13 cellular contexts compared by ENCODE assay signal in genomic region chr5:157217289-157218024, GRCh38. TPM values are rescaled to one million over a fixed set of nuclear protein-coding genes. Genes with fewer than 3 reads are reported as not detected.
DNase-seq lines count a peak whose midpoint lies in the region; ATAC-seq and TF ChIP-seq lines count a peak whose summit lies in the region.
"Had no signal": no experiment of that assay in that cellular context is flagged by ENCODE, and none has a peak within 500 bp of the region (broad histone marks: within the 10 kb centered on the region; RNA-seq: fewer than 3 reads in every experiment).

No MANE protein-coding gene starts in this region.

- intact Hi-C loops in A673 (cut with micrococcal nuclease; ENCODE audit: unreplicated experiment) = no loop called here
- intact Hi-C loops in natural killer cell (cut with micrococcal nuclease) = no loop called here

- TF ChIP-seq CTCF in A673 (conservative IDR thresholded peaks at IDR 0.05; ENCODE audit: low read depth, low read length) = no peak
- TF ChIP-seq CTCF in natural killer cell (IDR thresholded peaks at IDR 0.05) = no peak

- H3K27ac Mint-ChIP-seq in T-cell (peak overlapping the region; percentile 94 to 97), natural killer cell (peak overlapping the region; percentile 86 to 92)
- H3K27ac Mint-ChIP-seq in activated T-helper 17 cell treated with anti-CD3 and anti-CD28 coated beads, Interleukin-2, amount 50 U/mL, for 72 hours = peak overlapping the region; percentile 94
- H3K27ac Mint-ChIP-seq: HFFc6, progenitor cell of endocrine pancreas had no signal

- H3K27ac ChIP-seq in A673 (ENCODE audit: low read depth, low read length, poor library complexity, severe bottlenecking) = no peak overlapping the region
- H3K27ac ChIP-seq: breast epithelium, left lung, VCaP had no signal

- H3K27me3 Mint-ChIP-seq in T-cell = no peaks in the 10 kb centered on the region
- H3K27me3 Mint-ChIP-seq in activated T-helper 17 cell treated with anti-CD3 and anti-CD28 coated beads, Interleukin-2, amount 50 U/mL, for 72 hours = no peaks in the 10 kb centered on the region
- no peaks in the 10 kb centered on the region for H3K27me3 Mint-ChIP-seq in natural killer cell (ENCODE audit: low read depth in 2 of 2)

- no TSS peak for BruUV-seq in A673 (replicated peaks; lab: Mats Ljungman, UMichigan)

- H3K27me3 ChIP-seq in A673 (replicated peaks; ENCODE audit: insufficient read depth, low read depth, low read length, poor library complexity) = no peaks in the 10 kb centered on the region
- H3K27me3 ChIP-seq in MG63 = no peaks in the 10 kb centered on the region; the same call in 1 of the 2 replicates
- H3K27me3 ChIP-seq: breast epithelium, left lung had no signal

- H3K4me3 Mint-ChIP-seq in T-cell (peak overlapping the region; percentile 60 to 72 (median 64)), natural killer cell (peak overlapping the region; percentile 56)
- peak overlapping the region; percentile 74 for H3K4me3 Mint-ChIP-seq in activated T-helper 17 cell treated with anti-CD3 and anti-CD28 coated beads, Interleukin-2, amount 50 U/mL, for 72 hours
- H3K4me3 Mint-ChIP-seq: HFFc6 had no signal

- no peak overlapping the region for H3K4me3 ChIP-seq in A673 (ENCODE audit: low read depth, low read length, poor library complexity, severe bottlenecking)
- no peak overlapping the region for H3K4me3 ChIP-seq in MG63
- H3K4me3 ChIP-seq: breast epithelium, left lung had no signal

- ATAC-seq in T-cell (replicated peaks in 1 of 4) (peak; percentile 38 to 58 (median 47)), natural killer cell (no peak), GM21786 (IDR thresholded peaks at IDR 0.05; ENCODE audit: unreplicated experiment) (no peak)
- peak; percentile 7 for ATAC-seq in activated T-helper 17 cell treated with anti-CD3 and anti-CD28 coated beads, Interleukin-2, amount 50 U/mL, for 72 hours (replicated peaks)
- ATAC-seq: left lung had no signal

- peaks cover 86% of the 10 kb centered on the region for H3K36me3 Mint-ChIP-seq in T-cell
- H3K36me3 Mint-ChIP-seq in activated T-helper 17 cell treated with anti-CD3 and anti-CD28 coated beads, Interleukin-2, amount 50 U/mL, for 72 hours (ENCODE audit: low read depth) = peaks cover 100% of the 10 kb centered on the region
- H3K36me3 Mint-ChIP-seq in natural killer cell = peaks cover 31% of the 10 kb centered on the region

- CTCF ChIA-PET in A673 (lab: Charles Lee) = interaction anchor here (0.6 kb wide), 1 partner anchor 121 kb away, joined by 5 read pairs; no protein-coding TSS in a partner anchor
- CTCF ChIA-PET in T-cell (lab: Charles Lee) = interaction anchor here (0.6 to 2.8 kb wide), 8 partner anchors 14 to 506 kb away, joined by 3 to 8 read pairs (median 4); partner anchors contain the start of gene MED7 (in 1 of the 2)

- H3K9me3 ChIP-seq in A673 (ENCODE audit: low read depth, low read length, poor library complexity, severe bottlenecking) (no peaks in the 10 kb centered on the region), MG63 (no peaks in the 10 kb centered on the region)
- H3K9me3 ChIP-seq: breast epithelium, left lung had no signal

- DNase-seq in A673 (ENCODE audit: low spot score) (peak; percentile 1), T-cell (peak in 18 of 34 experiments; percentile 5 to 64 (median 34)), natural killer cell (no peak), MG63 (no peak), HK-2 (ENCODE audit: unreplicated experiment) (no peak), NCI-H1105 (lab: John Stamatoyannopoulos, UW) (no peak)
- DNase-seq: HFFc6, left lung had no signal

- H3K4me1 Mint-ChIP-seq in T-cell = peaks cover 95 to 99% (median 97%) of the 10 kb centered on the region in 3 donors
- H3K4me1 Mint-ChIP-seq in activated T-helper 17 cell treated with anti-CD3 and anti-CD28 coated beads, Interleukin-2, amount 50 U/mL, for 72 hours = peaks cover 80% of the 10 kb centered on the region
- H3K4me1 Mint-ChIP-seq in natural killer cell = peaks cover 80 to 82% of the 10 kb centered on the region in 2 donors

- H3K4me1 ChIP-seq in A673 (ENCODE audit: insufficient read depth, low read length, poor library complexity, severe bottlenecking) = no peaks in the 10 kb centered on the region
- H3K4me1 ChIP-seq: breast epithelium, left lung had no signal

- H3K9me3 Mint-ChIP-seq in T-cell = no peaks in the 10 kb centered on the region
- no peaks in the 10 kb centered on the region for H3K9me3 Mint-ChIP-seq in activated T-helper 17 cell treated with anti-CD3 and anti-CD28 coated beads, Interleukin-2, amount 50 U/mL, for 72 hours
- no peaks in the 10 kb centered on the region for H3K9me3 Mint-ChIP-seq in natural killer cell
- H3K9me3 Mint-ChIP-seq: HFFc6 had no signal

- POLR2A ChIA-PET in A673 (lab: Charles Lee; ENCODE audit: low non-redundant PET) (no interaction called here), T-cell (lab: Charles Lee) (interaction anchor here (0.6 to 1.4 kb wide), 12 partner anchors 9 to 75 kb away, joined by 3 to 5 read pairs (median 3); partner anchors contain the start of genes ITK (in 1 of the 2) and MED7 (in 1 of the 2))

- H3K36me3 ChIP-seq in A673 (ENCODE audit: insufficient read depth, low read length, poor library complexity, severe bottlenecking) (no peaks in the 10 kb centered on the region), MG63 (no peaks in the 10 kb centered on the region)
- H3K36me3 ChIP-seq: breast epithelium, left lung had no signal

RNA-seq across cellular contexts. Expression of gene ITK, which starts 36.8 kb away (rescaled TPM):
- total RNA-seq in A673 (2021) = not detected in 2 replicates
- 100 to 1,000 TPM; 286 to 466 (median 338) TPM for total RNA-seq in T-cell
- 100 to 1,000 TPM; 144 to 277 TPM for total RNA-seq in activated T-helper 17 cell treated with anti-CD3 and anti-CD28 coated beads, Interleukin-2, amount 50 U/mL, for 72 hours
- total RNA-seq in natural killer cell = 100 to 1,000 TPM; 153 to 188 (median 186) TPM
- not detected in 2 replicates for total RNA-seq in MG63 (2014; rRNA removed; shearing (Covaris generic); ENCODE audit: low replicate concordance)
- total RNA-seq: HFFc6, progenitor cell of endocrine pancreas had no signal

RNA-seq across cellular contexts. Expression of gene CYFIP2, which starts 48.5 kb away (rescaled TPM):
- total RNA-seq in A673 (2021) (17.2 and 20.1 TPM in 2 replicates), T-cell (100 to 1,000 TPM; 362 to 497 (median 398) TPM), natural killer cell (100 to 1,000 TPM; 464 to 542 (median 532) TPM)
- total RNA-seq in activated T-helper 17 cell treated with anti-CD3 and anti-CD28 coated beads, Interleukin-2, amount 50 U/mL, for 72 hours = 100 to 1,000 TPM; 269 to 291 TPM
- total RNA-seq in MG63 (2014; rRNA removed; shearing (Covaris generic); ENCODE audit: low replicate concordance) = 4.4 and 5.0 TPM in 2 replicates

RNA-seq across cellular contexts. Expression of gene GARIN3, which starts 51.4 kb away (rescaled TPM):
- total RNA-seq in A673 (2021) (not detected in 2 replicates), T-cell (not detected), natural killer cell (not detected)
- total RNA-seq in activated T-helper 17 cell treated with anti-CD3 and anti-CD28 coated beads, Interleukin-2, amount 50 U/mL, for 72 hours = under 1 TPM; 0.09 to 0.85 TPM
- total RNA-seq in MG63 (2014; rRNA removed; shearing (Covaris generic); ENCODE audit: low replicate concordance) = not detected in 2 replicates
- total RNA-seq: breast epithelium, HFFc6, left lung, progenitor cell of endocrine pancreas had no signal

Comparison
In these comparisons a context has a peak if more than half of its experiments do, and no peak if none do; other contexts are left out.
1. DNase-seq: peak in A673 (single experiment) and T-cell (18 of 34); none in natural killer cell (single experiment), MG63 (single experiment), HK-2 (single experiment) and NCI-H1105 (single experiment).
2. ATAC-seq: peak in T-cell (4 of 4) and activated T-helper 17 cell treated with anti-CD3 and anti-CD28 coated beads, Interleukin-2, amount 50 U/mL, for 72 hours (single experiment); none in natural killer cell (0 of 3) and GM21786 (single experiment).
3. RNA of gene ITK, which starts 36.8 kb away (total RNA-seq): 286 to 466 TPM in T-cell, 144 to 277 TPM in activated T-helper 17 cell treated with anti-CD3 and anti-CD28 coated beads, Interleukin-2, amount 50 U/mL, for 72 hours and 153 to 188 TPM in natural killer cell; not detected in A673 and not detected in MG63; every median in the first group is over 100 times any median in the second.
4. RNA of gene CYFIP2, which starts 48.5 kb away (total RNA-seq): 464 to 542 TPM in natural killer cell, 362 to 497 TPM in T-cell and 269 to 291 TPM in activated T-helper 17 cell treated with anti-CD3 and anti-CD28 coated beads, Interleukin-2, amount 50 U/mL, for 72 hours; 17.2 to 20.1 TPM in A673 and 4.4 to 5.0 TPM in MG63; every median in the first group is over 10 times any median in the second.
5. Peak in every context shown above with its lines, with median percentiles within 50 percentile points of each other: H3K27ac Mint-ChIP-seq and H3K4me3 Mint-ChIP-seq.